In genomic region chr1:235940282-235940681, GRCh38 we compare ENCODE assay signal across 30 cellular contexts.
DNase-seq lines count a peak whose midpoint lies in the region; ATAC-seq and TF ChIP-seq lines count a peak whose summit lies in the region.
"Had no signal": no experiment of that assay in that cellular context is flagged by ENCODE, and none has a peak within 500 bp of the region (broad histone marks: within the 10 kb centered on the region; RNA-seq: fewer than 3 reads in every experiment).

No MANE protein-coding gene starts in this region.

- in situ Hi-C loops in ACHN (cut with HindIII; ENCODE audit: low pct_ligation_motif_present, low pct_unique_long_range_greater_than_20kb, low sequenced_read_pairs) = no loop called here

- peaks cover 0 to 87% of the 10 kb centered on the region in 2 donors for H3K4me1 ChIP-seq in left lung
- H3K4me1 ChIP-seq: Caco-2, colonic mucosa, tibial artery had no signal

- H3K27ac Mint-ChIP-seq in stimulated activated effector memory CD8-positive, alpha-beta T cell treated with anti-CD3 and anti-CD28 coated beads, Interleukin-12 subunit alpha, Interleukin-12 subunit beta, amount 100 ng/mL, for 72 hours = peak overlapping the region; percentile 89
- H3K27ac Mint-ChIP-seq: activated CD4-positive, alpha-beta memory T cell treated with anti-CD3 and anti-CD28 coated beads, Interleukin-2, amount 10 ng/mL, durations not matched to agents 7 days and 5 days; stimulated activated naive CD8-positive, alpha-beta T cell treated with anti-CD3 and anti-CD28 coated beads, Interleukin-15, amount 100 ng/mL, for 72 hours had no signal

- H3K27me3 ChIP-seq in left lung = no peaks in the 10 kb centered on the region
- H3K27me3 ChIP-seq: colonic mucosa, esophagus squamous epithelium, sigmoid colon, tibial artery had no signal

- peak; percentile 38 for DNase-seq in activated CD8-positive, alpha-beta memory T cell treated with anti-CD3 and anti-CD28 coated beads, Interleukin-2, amount 50 U/mL, for 48 hours
- DNase-seq in activated CD8-positive, alpha-beta memory T cell treated with anti-CD3 and anti-CD28 coated beads for 24 hours = no peak
- peak; percentile 75 for DNase-seq in NOMO-1 treated with DMSO at 0.1 percent for 48 hours (lab: John Stamatoyannopoulos, UW; ENCODE audit: unreplicated experiment)
- DNase-seq in left lung = peak; percentile 59 to 79
- no peak for DNase-seq in stimulated activated effector memory CD8-positive, alpha-beta T cell treated with anti-CD3 and anti-CD28 coated beads, Interleukin-12 subunit alpha, Interleukin-12 subunit beta, amount 100 ng/mL, for 72 hours (ENCODE audit: low spot score in 2 of 2)
- DNase-seq in amniotic stem cell (lab: John Stamatoyannopoulos, UW) = no peak
- no peak for DNase-seq in ACHN
- DNase-seq in HT-29 (ENCODE audit: low spot score) = no peak
- DNase-seq: 8988T; activated CD4-positive, alpha-beta memory T cell treated with anti-CD3 and anti-CD28 coated beads, Interleukin-2, amount 10 ng/mL, durations not matched to agents 7 days and 5 days; activated T-cell treated with anti-CD3 and anti-CD28 coated beads, Interleukin-2, amount 50 U/mL, for 1 hour; amygdala; Caco-2; colonic mucosa; DMS79; esophagus squamous epithelium; GF-D8; GM23248; mucosa of descending colon; NCI-H1105 treated with DMSO at 0.1 percent for 48 hours; NCI-H2029 treated with DMSO at 0.1 percent for 48 hours; NCI-H226; NCI-H748 treated with DMSO at 0.1 percent for 48 hours; posterior cingulate gyrus; sigmoid colon; stimulated activated naive CD8-positive, alpha-beta T cell treated with anti-CD3 and anti-CD28 coated beads, Interleukin-15, amount 100 ng/mL, for 72 hours; tibial artery had no signal

- no peak overlapping the region for H3K4me3 Mint-ChIP-seq in stimulated activated effector memory CD8-positive, alpha-beta T cell treated with anti-CD3 and anti-CD28 coated beads, Interleukin-12 subunit alpha, Interleukin-12 subunit beta, amount 100 ng/mL, for 72 hours
- H3K4me3 Mint-ChIP-seq: activated CD4-positive, alpha-beta memory T cell treated with anti-CD3 and anti-CD28 coated beads, Interleukin-2, amount 10 ng/mL, durations not matched to agents 7 days and 5 days; neural crest cell; stimulated activated naive CD8-positive, alpha-beta T cell treated with anti-CD3 and anti-CD28 coated beads, Interleukin-15, amount 100 ng/mL, for 72 hours; T-cell had no signal

- intact Hi-C loops in left lung (cut with DNase I) = loop anchor here in 1 of 2 donors (10.0 kb wide), 1 partner anchor 75 kb away; the partner anchor contains the start of gene LYST

- H3K9me3 ChIP-seq in left lung = no peaks in the 10 kb centered on the region
- H3K9me3 ChIP-seq: Caco-2, colonic mucosa, esophagus squamous epithelium, mucosa of descending colon, sigmoid colon, tibial artery had no signal

- H3K4me1 Mint-ChIP-seq in stimulated activated effector memory CD8-positive, alpha-beta T cell treated with anti-CD3 and anti-CD28 coated beads, Interleukin-12 subunit alpha, Interleukin-12 subunit beta, amount 100 ng/mL, for 72 hours = peaks cover 69% of the 10 kb centered on the region

- ATAC-seq in left lung = peak; percentile 36
- no peak for ATAC-seq in stimulated activated effector memory CD8-positive, alpha-beta T cell treated with anti-CD3 and anti-CD28 coated beads, Interleukin-12 subunit alpha, Interleukin-12 subunit beta, amount 100 ng/mL, for 72 hours
- ATAC-seq: activated CD4-positive, CD25-positive, alpha-beta regulatory T cell treated with anti-CD3 and anti-CD28 coated beads, Interleukin-2, amount 50 U/mL, for 24 hours; mucosa of descending colon; stimulated activated naive CD8-positive, alpha-beta T cell treated with anti-CD3 and anti-CD28 coated beads, Interleukin-15, amount 100 ng/mL, for 72 hours; T-cell had no signal

- no peaks in the 10 kb centered on the region for H3K36me3 ChIP-seq in left lung
- H3K36me3 ChIP-seq: colonic mucosa, esophagus squamous epithelium, sigmoid colon, tibial artery had no signal

- H3K36me3 Mint-ChIP-seq in stimulated activated effector memory CD8-positive, alpha-beta T cell treated with anti-CD3 and anti-CD28 coated beads, Interleukin-12 subunit alpha, Interleukin-12 subunit beta, amount 100 ng/mL, for 72 hours = no peaks in the 10 kb centered on the region
- H3K36me3 Mint-ChIP-seq: T-cell had no signal

- TF ChIP-seq CTCF in left lung (IDR thresholded peaks at IDR 0.05) = no peak

- peaks cover 2% of the 10 kb centered on the region for H3K9me3 Mint-ChIP-seq in stimulated activated effector memory CD8-positive, alpha-beta T cell treated with anti-CD3 and anti-CD28 coated beads, Interleukin-12 subunit alpha, Interleukin-12 subunit beta, amount 100 ng/mL, for 72 hours
- H3K9me3 Mint-ChIP-seq: neural crest cell, T-cell had no signal

- peak overlapping the region in 1 of 2 donors; percentile 92 for H3K27ac ChIP-seq in left lung
- H3K27ac ChIP-seq: colonic mucosa, GM23248, sigmoid colon, tibial artery had no signal

- H3K4me3 ChIP-seq in left lung = no peak overlapping the region
- H3K4me3 ChIP-seq: colonic mucosa, esophagus squamous epithelium, GM23248, mucosa of descending colon, sigmoid colon, tibial artery had no signal

Comparison
In these comparisons a context has a peak if more than half of its experiments do, and no peak if none do; other contexts are left out.
1. DNase-seq: peak in activated CD8-positive, alpha-beta memory T cell treated with anti-CD3 and anti-CD28 coated beads, Interleukin-2, amount 50 U/mL, for 48 hours (single experiment), NOMO-1 treated with DMSO at 0.1 percent for 48 hours (single experiment) and left lung (2 of 2); none in activated CD8-positive, alpha-beta memory T cell treated with anti-CD3 and anti-CD28 coated beads for 24 hours (single experiment), stimulated activated effector memory CD8-positive, alpha-beta T cell treated with anti-CD3 and anti-CD28 coated beads, Interleukin-12 subunit alpha, Interleukin-12 subunit beta, amount 100 ng/mL, for 72 hours (0 of 2), amniotic stem cell (single experiment), ACHN (single experiment) and HT-29 (single experiment).